1 cellular context compared by ENCODE assay signal in genomic region chr3:42652611-42653302, GRCh38.
TF ChIP-seq lines count a peak whose summit lies in the region.

No MANE protein-coding gene starts in this region.

TF ChIP-seq in K562, 482 proteins besides CTCF, POLR2A, EP300 and RAD21 (continued from another document):
- TF ChIP-seq ZNF511 (CRISPR knock-in tag; IDR thresholded peaks at IDR 0.05) (0 out of 2 replicates have a peak, but pooled peaks have one; percentile 18), GTF2B (IDR thresholded peaks at IDR 0.05; ENCODE audit: extremely low read depth, insufficient read length) (no peak), SUPT5H (IDR thresholded peaks at IDR 0.05) (peak; percentile 80), HDAC2 (IDR thresholded peaks at IDR 0.05) (peak; percentile 52; the same call in 1 of the 2 replicates), HDGF (IDR thresholded peaks at IDR 0.05) (peak; percentile 79), CTBP1 (IDR thresholded peaks at IDR 0.05; ENCODE audit: borderline replicate concordance) (peak; percentile 76), KLF1 (tag; IDR thresholded peaks at IDR 0.05) (0 out of 2 replicates have a peak, but pooled peaks have one; percentile 27), ZFX (CRISPR knock-in tag; IDR thresholded peaks at IDR 0.05) (peak; percentile 79), NONO (IDR thresholded peaks at IDR 0.05; ENCODE audit: low read depth in 2 of 2, low read length in 1 of 2) (no peak; a peak in 1 of 4 replicates), HIVEP1 (CRISPR knock-in tag; IDR thresholded peaks at IDR 0.05) (0 out of 2 replicates have a peak, but pooled peaks have one; percentile 34), NFIC (IDR thresholded peaks at IDR 0.05) (peak; percentile 43)
